ENCODE assay signal across 17 cellular contexts in genomic region chr9:3828495-3828894, GRCh38.
DNase-seq lines count a peak whose midpoint lies in the region; ATAC-seq and TF ChIP-seq lines count a peak whose summit lies in the region.
"Had no signal": no experiment of that assay in that cellular context is flagged by ENCODE, and none has a peak within 500 bp of the region (broad histone marks: within the 10 kb centered on the region; RNA-seq: fewer than 3 reads in every experiment).

No MANE protein-coding gene starts in this region.

- H3K9me3 ChIP-seq in esophagus squamous epithelium (no peaks in the 10 kb centered on the region), neural progenitor cell (ENCODE audit: low read depth) (no peaks in the 10 kb centered on the region), MM.1S (replicated peaks; ENCODE audit: insufficient read depth, low read length) (no peaks in the 10 kb centered on the region)

- H3K4me2 ChIP-seq in neural progenitor cell: no peak overlapping the region
- no peak overlapping the region for H3K4me2 ChIP-seq in MM.1S (ENCODE audit: low read depth, low read length)

- H3K27ac ChIP-seq in esophagus squamous epithelium (peak overlapping the region in 3 of 4 donors; percentile 48 to 83 (median 68)), neural progenitor cell (no peak overlapping the region), MM.1S (ENCODE audit: low read length) (no peak overlapping the region)
- H3K27ac ChIP-seq: cardiac muscle cell had no signal

- intact Hi-C loops in esophagus squamous epithelium (cut with DNase I): no loop called here

- WGBS in esophagus squamous epithelium, 2 donors: 80 to 90% methylated on average over 1 of the region's 1 CpG

- no peak overlapping the region for H3K4me3 Mint-ChIP-seq in neural progenitor cell
- H3K4me3 Mint-ChIP-seq: activated naive CD4-positive, alpha-beta T cell treated with anti-CD3 and anti-CD28 coated beads for 36 hours; memory B cell had no signal

- H4K20me1 ChIP-seq in neural progenitor cell (ENCODE audit: low read depth): no peaks in the 10 kb centered on the region
- H4K20me1 ChIP-seq in MM.1S (ENCODE audit: insufficient read depth, low read length): no peaks in the 10 kb centered on the region

- no peak for TF ChIP-seq POLR2A in esophagus squamous epithelium (IDR thresholded peaks at IDR 0.05)

- H3F3A ChIP-seq in neural progenitor cell (ENCODE audit: low read depth) (no peaks in the 10 kb centered on the region), MM.1S (ENCODE audit: insufficient read depth, low read length) (no peaks in the 10 kb centered on the region)

- peak overlapping the region; percentile 33 for H3K27ac Mint-ChIP-seq in neural progenitor cell
- H3K27ac Mint-ChIP-seq: activated naive CD4-positive, alpha-beta T cell treated with anti-CD3 and anti-CD28 coated beads for 36 hours; memory B cell had no signal

- H3K4me1 Mint-ChIP-seq in neural progenitor cell: peaks cover 22% of the 10 kb centered on the region
- H3K4me1 Mint-ChIP-seq: memory B cell had no signal

- DNase-seq in EL: peak; percentile 35
- DNase-seq in RPMI7951 (ENCODE audit: low read depth): peak; percentile 44
- no peak for DNase-seq in esophagus squamous epithelium (lab: John Stamatoyannopoulos, UW)
- no peak for DNase-seq in neural progenitor cell (ENCODE audit: low spot score)
- DNase-seq in MM.1S: no peak
- no peak for DNase-seq in DMS79 (lab: John Stamatoyannopoulos, UW)
- DNase-seq: activated CD4-positive, alpha-beta T cell treated with anti-CD3 and anti-CD28 coated beads for 48 hours; activated CD8-positive, alpha-beta memory T cell treated with anti-CD3 and anti-CD28 coated beads, Interleukin-2, amount 50 U/mL, for 48 hours; activated naive CD4-positive, alpha-beta T cell treated with anti-CD3 and anti-CD28 coated beads for 36 hours; COR-L47; effector CD4-positive, alpha-beta T cell; NCI-H2029 treated with DMSO at 0.1 percent for 48 hours; NCI-H524 treated with DMSO at 0.1 percent for 48 hours had no signal

- H3K4me1 ChIP-seq in esophagus squamous epithelium (peaks cover 8 to 61% (median 12%) of the 10 kb centered on the region in 3 donors), neural progenitor cell (peaks cover 31% of the 10 kb centered on the region), MM.1S (ENCODE audit: low read length) (no peaks in the 10 kb centered on the region)

- peaks cover 48% of the 10 kb centered on the region for H3K36me3 Mint-ChIP-seq in neural progenitor cell
- H3K36me3 Mint-ChIP-seq: memory B cell had no signal

- no peak overlapping the region for H3K4me3 ChIP-seq in esophagus squamous epithelium
- H3K4me3 ChIP-seq in neural progenitor cell: no peak overlapping the region
- H3K4me3 ChIP-seq in MM.1S (ENCODE audit: low read length): no peak overlapping the region
- H3K4me3 ChIP-seq: cardiac muscle cell had no signal

- H2AFZ ChIP-seq in neural progenitor cell (replicated peaks) (no peak overlapping the region), MM.1S (ENCODE audit: low read length) (no peak overlapping the region)

- peaks cover 2% of the 10 kb centered on the region for H3K9me3 Mint-ChIP-seq in neural progenitor cell
- H3K9me3 Mint-ChIP-seq: activated naive CD4-positive, alpha-beta T cell treated with anti-CD3 and anti-CD28 coated beads for 36 hours; memory B cell had no signal

- H3K79me2 ChIP-seq in neural progenitor cell (ENCODE audit: low read depth) (no peaks in the 10 kb centered on the region), MM.1S (ENCODE audit: low read length) (no peaks in the 10 kb centered on the region)

- H3K9me2 ChIP-seq in MM.1S (replicated peaks; ENCODE audit: insufficient read depth, low read length): no peaks in the 10 kb centered on the region

- TF ChIP-seq CTCF in esophagus squamous epithelium (IDR thresholded peaks at IDR 0.05) (no peak), neural progenitor cell (IDR thresholded peaks at IDR 0.05) (no peak), MM.1S (IDR thresholded peaks at IDR 0.05; ENCODE audit: low read length) (no peak)

- H3K27me3 ChIP-seq in esophagus squamous epithelium: no peaks in the 10 kb centered on the region
- no peaks in the 10 kb centered on the region for H3K27me3 ChIP-seq in neural progenitor cell
- no peaks in the 10 kb centered on the region for H3K27me3 ChIP-seq in MM.1S (replicated peaks; ENCODE audit: insufficient read depth, low read length)
- H3K27me3 ChIP-seq: cardiac muscle cell had no signal

- H3K9ac ChIP-seq in neural progenitor cell (no peak overlapping the region), MM.1S (ENCODE audit: low read length) (no peak overlapping the region)

- H3K27me3 Mint-ChIP-seq in neural progenitor cell (ENCODE audit: insufficient read depth, low read depth): no peaks in the 10 kb centered on the region

- H3K36me3 ChIP-seq in esophagus squamous epithelium: peaks cover 0 to 5% (median 0%) of the 10 kb centered on the region in 3 donors
- no peaks in the 10 kb centered on the region for H3K36me3 ChIP-seq in neural progenitor cell
- H3K36me3 ChIP-seq in MM.1S (replicated peaks; ENCODE audit: insufficient read depth, low read length): no peaks in the 10 kb centered on the region
- H3K36me3 ChIP-seq: cardiac muscle cell had no signal

- no peak for ATAC-seq in HG02623 (IDR thresholded peaks at IDR 0.05; ENCODE audit: unreplicated experiment)
- ATAC-seq in GM18861 (IDR thresholded peaks at IDR 0.05; ENCODE audit: unreplicated experiment): no peak

Comparison
In these comparisons a context has a peak if more than half of its experiments do, and no peak if none do; other contexts are left out.
1. DNase-seq: peak in EL (single experiment) and RPMI7951 (single experiment); none in esophagus squamous epithelium (single experiment), neural progenitor cell (single experiment), MM.1S (single experiment) and DMS79 (single experiment).
2. H3K27ac ChIP-seq: peak in esophagus squamous epithelium (3 of 4); none in neural progenitor cell (single experiment) and MM.1S (single experiment).